Comparison of ENCODE assay signal across 20 cellular contexts in the genomic region with DNA sequence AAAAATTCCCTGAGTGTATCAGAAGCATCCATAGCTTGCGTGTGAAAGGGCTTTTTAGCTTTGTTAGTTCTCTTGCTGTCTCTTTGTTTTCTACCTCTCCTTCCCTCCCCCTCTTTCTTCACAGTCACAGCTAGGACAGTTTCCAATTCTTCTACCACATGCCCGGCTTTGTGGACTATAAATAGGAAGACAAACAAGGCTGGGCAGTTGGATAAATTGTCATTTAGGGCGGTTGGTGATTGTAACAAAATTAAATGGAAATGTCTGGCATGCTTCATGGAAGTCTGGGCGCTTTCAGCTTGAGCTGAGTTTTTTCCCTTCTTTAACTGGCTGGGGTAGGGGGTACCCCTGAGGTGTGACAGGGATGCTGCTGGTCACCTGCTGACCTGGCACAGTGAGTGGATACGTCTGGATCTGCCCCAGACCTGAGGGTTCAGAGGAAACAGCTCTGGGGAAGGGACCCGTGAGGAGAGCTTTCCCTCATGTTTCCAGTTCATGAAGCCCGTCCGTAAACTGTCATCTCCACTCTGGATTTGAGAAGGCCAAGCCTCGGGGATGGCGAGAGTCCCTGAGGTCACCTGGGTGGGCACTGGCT. TPM values are rescaled to one million over a fixed set of nuclear protein-coding genes. Genes with fewer than 3 reads are reported as not detected.
DNase-seq lines count a peak whose midpoint lies in the region; ATAC-seq, FAIRE-seq and TF ChIP-seq lines count a peak whose summit lies in the region.
"Had no signal": no experiment of that assay in that cellular context is flagged by ENCODE, and none has a peak within 500 bp of the region (broad histone marks: within the 10 kb centered on the region; RNA-seq: fewer than 3 reads in every experiment).

No MANE protein-coding gene starts in this region.

- H3K36me3 ChIP-seq in H7 (replicated peaks; ENCODE audit: control insufficient read depth, insufficient read depth, low read length) (no peaks in the 10 kb centered on the region), prostate gland (no peaks in the 10 kb centered on the region)
- H3K36me3 ChIP-seq: BE2C, brain microvascular endothelial cell had no signal

- peak in 1 of 4 experiments; percentile 16 for TF ChIP-seq CTCF in prostate gland (IDR thresholded peaks at IDR 0.05)
- TF ChIP-seq CTCF in lower leg skin (IDR thresholded peaks at IDR 0.05), result no peak

- intact Hi-C loops in left ventricle myocardium superior (cut with micrococcal nuclease), result no loop called here
- intact Hi-C loops in prostate gland (cut with DNase I), result no loop called here
- intact Hi-C loops in lower leg skin (cut with DNase I; ENCODE audit: low total_unique reads), result no loop called here

- peak; percentile 17 for DNase-seq in H7
- DNase-seq in amygdala (lab: John Stamatoyannopoulos, UW), result peak in 32 of 56 donors; percentile 16 to 81 (median 48)
- no peak for DNase-seq in left ventricle myocardium superior
- DNase-seq in prostate gland (ENCODE audit: low spot score), result peak; percentile 79
- DNase-seq in RCC 7860 (ENCODE audit: low spot score), result no peak
- DNase-seq in lower leg skin (ENCODE audit: low spot score in 2 of 2), result no peak
- DNase-seq in activated naive CD4-positive, alpha-beta T cell (lab: John Stamatoyannopoulos, UW), result no peak
- no peak for DNase-seq in AG08395 (ENCODE audit: low spot score)
- DNase-seq: activated CD4-positive, alpha-beta memory T cell treated with anti-CD3 and anti-CD28 coated beads, Interleukin-2, amount 10 ng/mL, durations not matched to agents 7 days and 5 days; BE2C; brain microvascular endothelial cell; DMS79 treated with DMSO at 0.1 percent for 48 hours; NCI-H510A treated with DMSO at 0.1 percent for 48 hours; stimulated activated CD8-positive, alpha-beta memory T cell treated with anti-CD3 and anti-CD28 coated beads, Interleukin-4, amount 100 ng/mL, for 48 hours; T1000 had no signal

- no peaks in the 10 kb centered on the region for H3K4me1 ChIP-seq in prostate gland (replicated peaks)
- H3K4me1 ChIP-seq: BE2C, parathyroid adenoma had no signal

- no peak for FAIRE-seq in RCC 7860 (lab: Jason Lieb, UNC)
- FAIRE-seq: urothelium cell line had no signal

- peak overlapping the region; percentile 84 to 88 for H3K27ac ChIP-seq in prostate gland
- H3K27ac ChIP-seq: brain microvascular endothelial cell, parathyroid adenoma, RWPE1 had no signal

- H3K4me3 ChIP-seq in H7 (ENCODE audit: insufficient read depth, low read depth, low read length) (no peak overlapping the region), prostate gland (no peak overlapping the region), lower leg skin (ENCODE audit: low read depth, poor library complexity, severe bottlenecking) (no peak overlapping the region)
- H3K4me3 ChIP-seq: lung had no signal

- no peaks in the 10 kb centered on the region for H3K9me3 ChIP-seq in prostate gland
- H3K9me3 ChIP-seq: BE2C had no signal

- peak; percentile 84 for ATAC-seq in left ventricle myocardium superior
- ATAC-seq: activated T-helper 17 cell treated with anti-CD3 and anti-CD28 coated beads, Interleukin-2, amount 50 U/mL, for 72 hours had no signal

- TF ChIP-seq POLR2A in prostate gland (IDR thresholded peaks at IDR 0.05), result no peak
- no peak for TF ChIP-seq POLR2A in lower leg skin (IDR thresholded peaks at IDR 0.05)

- WGBS in prostate gland, result 62% methylated on average over 10 of the region's 10 CpGs
- 87 to 91% methylated on average over 10 of the region's 10 CpGs for WGBS in lower leg skin, 2 donors

- no peaks in the 10 kb centered on the region for H3K27me3 ChIP-seq in H7 (ENCODE audit: control insufficient read depth, insufficient read depth, low read length)
- H3K27me3 ChIP-seq in prostate gland (replicated peaks; ENCODE audit: insufficient read depth), result no peaks in the 10 kb centered on the region
- H3K27me3 ChIP-seq: BE2C, brain microvascular endothelial cell had no signal

RNA-seq across cellular contexts. Expression of a gene that starts 29.0 kb away (rescaled TPM):
- 34.5 and 56.1 TPM in 2 replicates for total RNA-seq in H7 (2014; rRNA removed; shearing (Covaris generic))
- total RNA-seq in left ventricle myocardium superior (59.2 TPM), prostate gland (100 to 1,000 TPM in 1 of 2 donors, 10 to 100 TPM in 1; 61.3 to 106 TPM), lower leg skin (10 to 100 TPM; 57.7 to 78.4 (median 72.5) TPM)

RNA-seq across cellular contexts. Expression of a gene that starts 34.7 kb away (rescaled TPM):
- 3.8 and 4.3 TPM in 2 replicates for total RNA-seq in H7 (2014; rRNA removed; shearing (Covaris generic))
- total RNA-seq in left ventricle myocardium superior (21.7 TPM), prostate gland (10 to 100 TPM; 25.9 to 33.1 TPM), lower leg skin (10 to 100 TPM in 2 of 4 donors, 1 to 10 TPM in 2; 6.7 to 22.1 (median 14.0) TPM)

Comparison
In these comparisons a context has a peak if more than half of its experiments do, and no peak if none do; other contexts are left out.
1. DNase-seq: peak in H7 (single experiment), amygdala (32 of 56) and prostate gland (single experiment); none in left ventricle myocardium superior (single experiment), RCC 7860 (single experiment), lower leg skin (0 of 2), activated naive CD4-positive, alpha-beta T cell (0 of 4) and AG08395 (single experiment).